In the genomic region with DNA sequence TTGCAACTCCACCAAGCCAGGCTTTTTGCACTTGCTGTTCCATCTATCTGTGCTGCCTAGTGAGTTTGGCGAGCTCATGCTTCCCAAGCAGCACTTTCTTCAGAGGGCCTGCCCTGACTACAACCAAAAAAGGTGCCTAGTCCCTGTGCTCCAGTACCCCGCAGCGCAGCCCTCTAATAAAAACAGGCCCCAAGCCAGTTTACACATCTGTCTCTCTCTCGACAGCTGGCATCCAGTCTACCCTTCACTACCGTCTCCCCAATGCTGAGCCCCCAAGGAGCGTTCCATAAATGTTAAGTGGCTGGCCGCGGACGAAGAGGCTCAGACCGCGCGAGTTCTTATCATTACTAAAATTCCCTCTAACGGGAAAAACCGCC, we compare ENCODE assay signal across 8 cellular contexts. TPM values are rescaled to one million over a fixed set of nuclear protein-coding genes. Genes with fewer than 3 reads are reported as not detected.
DNase-seq lines count a peak whose midpoint lies in the region; ATAC-seq and TF ChIP-seq lines count a peak whose summit lies in the region.

No MANE protein-coding gene starts in this region.

- DNase-seq in NCI-H69 (lab: John Stamatoyannopoulos, UW) (peak; percentile 13), choroid plexus epithelial cell (ENCODE audit: low read depth) (peak; percentile 24), lung microvascular endothelial cell (ENCODE audit: low read depth in 2 of 2) (peak; percentile 18 to 29), upper lobe of right lung (no peak), SW 1271 (lab: John Stamatoyannopoulos, UW) (no peak)
- no peak for DNase-seq in activated CD4-positive, alpha-beta T cell treated with anti-CD3 and anti-CD28 coated beads, Interleukin-2, amount 50 U/mL, for 4 hours

- intact Hi-C loops in upper lobe of right lung (cut with DNase I): no loop called here

- H3K27ac ChIP-seq in BLaER1 treated with 17β-estradiol and CSF1 and Interleukin-3, amounts not matched to agents 10 nM and 100 nM: peak overlapping the region; percentile 90 to 98 (median 95)
- peak overlapping the region; percentile 93 for H3K27ac ChIP-seq in upper lobe of right lung

- peak overlapping the region; percentile 94 to 99 (median 98) for H3K9ac ChIP-seq in BLaER1 treated with 17β-estradiol and CSF1 and Interleukin-3, amounts not matched to agents 10 nM and 100 nM

- no peaks in the 10 kb centered on the region for H3K27me3 ChIP-seq in BLaER1 treated with 17β-estradiol and CSF1 and Interleukin-3, amounts not matched to agents 10 nM and 100 nM
- no peaks in the 10 kb centered on the region for H3K27me3 ChIP-seq in upper lobe of right lung

- peaks cover 3 to 26% (median 9%) of the 10 kb centered on the region in 11 experiments; a peak in 16 of 22 replicates for H3K36me3 ChIP-seq in BLaER1 treated with 17β-estradiol and CSF1 and Interleukin-3, amounts not matched to agents 10 nM and 100 nM
- H3K36me3 ChIP-seq in upper lobe of right lung: no peaks in the 10 kb centered on the region

- H3K4me2 ChIP-seq in BLaER1 treated with 17β-estradiol and CSF1 and Interleukin-3, amounts not matched to agents 10 nM and 100 nM: peak overlapping the region; percentile 85 to 98 (median 93)

- TF ChIP-seq CTCF in choroid plexus epithelial cell (conservative IDR thresholded peaks at IDR 0.05; ENCODE audit: low read depth, low read length) (no peak), upper lobe of right lung (IDR thresholded peaks at IDR 0.05) (no peak)

- H3K9me3 ChIP-seq in BLaER1 treated with 17β-estradiol and CSF1 and Interleukin-3, amounts not matched to agents 10 nM and 100 nM (replicated peaks in 1 of 11): peaks cover 0 to 8% (median 6%) of the 10 kb centered on the region in 11 experiments; a peak in 10 of 22 replicates
- no peaks in the 10 kb centered on the region for H3K9me3 ChIP-seq in upper lobe of right lung

- ATAC-seq in GM21423 (IDR thresholded peaks at IDR 0.05; ENCODE audit: unreplicated experiment): peak; percentile 8
- ATAC-seq in upper lobe of right lung: peak; percentile 2

- peaks cover 23 to 52% (median 42%) of the 10 kb centered on the region in 11 experiments; a peak in 21 of 22 replicates for H4K20me1 ChIP-seq in BLaER1 treated with 17β-estradiol and CSF1 and Interleukin-3, amounts not matched to agents 10 nM and 100 nM

- H3K4me1 ChIP-seq in BLaER1 treated with 17β-estradiol and CSF1 and Interleukin-3, amounts not matched to agents 10 nM and 100 nM: peaks cover 21 to 43% (median 25%) of the 10 kb centered on the region in 10 experiments
- H3K4me1 ChIP-seq in upper lobe of right lung: peaks cover 18% of the 10 kb centered on the region

- H3K4me3 ChIP-seq in BLaER1 treated with 17β-estradiol and CSF1 and Interleukin-3, amounts not matched to agents 10 nM and 100 nM: peak overlapping the region; percentile 85 to 99 (median 96)
- peak overlapping the region; percentile 91 for H3K4me3 ChIP-seq in choroid plexus epithelial cell (ENCODE audit: low read depth, low read length)
- peak overlapping the region; percentile 98 for H3K4me3 ChIP-seq in upper lobe of right lung

RNA-seq across cellular contexts. Expression of a gene that starts 0.5 kb away (rescaled TPM):
- 21.8 and 27.8 TPM in 2 replicates for total RNA-seq in lung microvascular endothelial cell
- 39.7 TPM for total RNA-seq in upper lobe of right lung

RNA-seq across cellular contexts. Expression of a gene that starts 56.9 kb away (rescaled TPM):
- 15.5 and 18.1 TPM in 2 replicates for total RNA-seq in lung microvascular endothelial cell
- 13.2 TPM for total RNA-seq in upper lobe of right lung

Comparison
In these comparisons a context has a peak if more than half of its experiments do, and no peak if none do; other contexts are left out.
1. DNase-seq: peak in NCI-H69 (single experiment), choroid plexus epithelial cell (single experiment) and lung microvascular endothelial cell (2 of 2); none in upper lobe of right lung (single experiment), SW 1271 (0 of 2) and activated CD4-positive, alpha-beta T cell treated with anti-CD3 and anti-CD28 coated beads, Interleukin-2, amount 50 U/mL, for 4 hours (0 of 2).
2. Peak in every context shown above with its lines, with median percentiles within 50 percentile points of each other: H3K4me3 ChIP-seq.